In the genomic region with DNA sequence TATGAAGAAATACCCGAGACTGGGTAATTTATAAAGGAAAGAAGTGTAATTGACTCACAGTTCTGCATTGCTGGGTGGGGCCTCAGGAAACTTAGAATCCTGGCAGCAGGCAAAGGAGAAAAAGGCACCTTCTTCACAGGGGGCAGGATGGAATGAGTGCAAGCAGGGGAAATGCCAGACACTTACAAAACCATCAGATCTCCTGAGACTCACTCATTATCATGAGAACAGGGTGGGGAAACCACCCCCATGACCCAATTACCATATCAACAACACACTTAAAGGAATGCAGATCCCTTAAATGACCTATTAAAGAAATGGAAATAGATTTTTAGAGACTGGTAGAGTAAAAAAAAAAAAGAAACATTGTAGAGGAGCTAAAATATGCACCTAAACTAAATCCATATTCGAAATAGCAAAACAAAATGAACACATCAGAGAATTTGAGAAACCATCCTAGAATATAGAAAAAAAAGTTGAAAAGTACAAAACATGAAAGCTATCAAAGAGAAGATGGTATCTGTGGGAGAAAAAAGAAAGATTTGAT, we compare ENCODE assay signal across 19 cellular contexts.
DNase-seq lines count a peak whose midpoint lies in the region; ATAC-seq and TF ChIP-seq lines count a peak whose summit lies in the region.
"Had no signal": no experiment of that assay in that cellular context is flagged by ENCODE, and none has a peak within 500 bp of the region (broad histone marks: within the 10 kb centered on the region; RNA-seq: fewer than 3 reads in every experiment).

No MANE protein-coding gene starts in this region.

- no peak overlapping the region for H3K27ac Mint-ChIP-seq in endodermal cell
- no peak overlapping the region for H3K27ac Mint-ChIP-seq in T-helper 17 cell
- no peak overlapping the region for H3K27ac Mint-ChIP-seq in activated CD8-positive, alpha-beta T cell treated with anti-CD3 and anti-CD28 coated beads, Interleukin-2, amount 10 ng/mL, durations not matched to agents 7 days and 5 days
- H3K27ac Mint-ChIP-seq: B cell; CD4-positive, CD25-positive, alpha-beta regulatory T cell had no signal

- H3K9ac ChIP-seq in endodermal cell (ENCODE audit: extremely low read depth, low read length, poor library complexity, severe bottlenecking), result no peak overlapping the region
- peak overlapping the region; percentile 57; the same call in 1 of the 2 replicates for H3K9ac ChIP-seq in iPS-20b (ENCODE audit: low read depth, low read length)

- H3K27me3 ChIP-seq in HAP-1 (ENCODE audit: low read depth) (no peaks in the 10 kb centered on the region), endodermal cell (ENCODE audit: control insufficient read depth, insufficient read depth, low read length, poor library complexity, severe bottlenecking) (no peaks in the 10 kb centered on the region), iPS-20b (ENCODE audit: insufficient read depth, low read length) (no peaks in the 10 kb centered on the region)

- H3K9me3 ChIP-seq in HAP-1 (peaks cover 8% of the 10 kb centered on the region), endodermal cell (ENCODE audit: control insufficient read depth, low read length) (peaks cover 10% of the 10 kb centered on the region), iPS-20b (ENCODE audit: insufficient read depth, low read depth, low read length) (peaks cover 13% of the 10 kb centered on the region), T-helper 17 cell (ENCODE audit: control insufficient read depth, low read length, poor library complexity, severe bottlenecking) (no peaks in the 10 kb centered on the region)
- H3K9me3 ChIP-seq: Caco-2 had no signal

- WGBS in endodermal cell (ENCODE audit: insufficient coverage in 1 of 2, insufficient read length in 1 of 2), 2 experiments, result 87 to 100% methylated on average over 1 of the region's 2 CpGs

- POLR2A ChIA-PET in activated CD8-positive, alpha-beta T cell treated with anti-CD3 and anti-CD28 coated beads, Interleukin-2, amount 10 ng/mL, durations not matched to agents 7 days and 5 days (lab: Charles Lee), result no interaction called here

- peaks cover 13% of the 10 kb centered on the region for H3K4me1 ChIP-seq in HAP-1
- H3K4me1 ChIP-seq in endodermal cell (ENCODE audit: control insufficient read depth, insufficient read depth, low read length), result no peaks in the 10 kb centered on the region
- peaks cover 7% of the 10 kb centered on the region; the same call in 1 of the 2 replicates for H3K4me1 ChIP-seq in iPS-20b (ENCODE audit: insufficient read depth, low read length)
- H3K4me1 ChIP-seq: Caco-2 had no signal

- no peak for TF ChIP-seq CTCF in endodermal cell (conservative IDR thresholded peaks at IDR 0.05)

- CTCF ChIA-PET in activated CD8-positive, alpha-beta T cell treated with anti-CD3 and anti-CD28 coated beads, Interleukin-2, amount 10 ng/mL, durations not matched to agents 7 days and 5 days (lab: Charles Lee), result no interaction called here

- H3K4me3 ChIP-seq in HAP-1, result no peak overlapping the region
- no peak overlapping the region for H3K4me3 ChIP-seq in endodermal cell (ENCODE audit: low read length)
- H3K4me3 ChIP-seq in iPS-20b (ENCODE audit: low read length), result peak overlapping the region; percentile 45; the same call in 1 of the 2 replicates

- H3K36me3 ChIP-seq in HAP-1 (replicated peaks), result no peaks in the 10 kb centered on the region
- no peaks in the 10 kb centered on the region for H3K36me3 ChIP-seq in endodermal cell (ENCODE audit: control insufficient read depth, insufficient read depth, low read length)
- peaks cover 3% of the 10 kb centered on the region for H3K36me3 ChIP-seq in iPS-20b (ENCODE audit: insufficient read depth, low read depth, low read length)

- H3K36me3 Mint-ChIP-seq in endodermal cell (ENCODE audit: low read depth), result peaks cover 3% of the 10 kb centered on the region
- no peaks in the 10 kb centered on the region for H3K36me3 Mint-ChIP-seq in T-helper 17 cell (ENCODE audit: low read depth)
- no peaks in the 10 kb centered on the region for H3K36me3 Mint-ChIP-seq in activated CD8-positive, alpha-beta T cell treated with anti-CD3 and anti-CD28 coated beads, Interleukin-2, amount 10 ng/mL, durations not matched to agents 7 days and 5 days (ENCODE audit: low read depth)
- H3K36me3 Mint-ChIP-seq: CD4-positive, CD25-positive, alpha-beta regulatory T cell had no signal

- H3K4me1 Mint-ChIP-seq in endodermal cell (peaks cover 7% of the 10 kb centered on the region), T-helper 17 cell (peaks cover 3% of the 10 kb centered on the region)
- H3K4me1 Mint-ChIP-seq in activated CD8-positive, alpha-beta T cell treated with anti-CD3 and anti-CD28 coated beads, Interleukin-2, amount 10 ng/mL, durations not matched to agents 7 days and 5 days (ENCODE audit: low read depth), result no peaks in the 10 kb centered on the region
- H3K4me1 Mint-ChIP-seq: B cell; CD4-positive, CD25-positive, alpha-beta regulatory T cell had no signal

- ATAC-seq in T-helper 17 cell, result no peak
- no peak for ATAC-seq in activated CD8-positive, alpha-beta T cell treated with anti-CD3 and anti-CD28 coated beads, Interleukin-2, amount 10 ng/mL, durations not matched to agents 7 days and 5 days
- ATAC-seq: HCT116 had no signal

- in situ Hi-C loops in HAP-1 (cut with MboI; ENCODE audit: low sequenced_read_pairs), result no loop called here

- no peak overlapping the region for H3K27ac ChIP-seq in endodermal cell (ENCODE audit: low read depth, low read length)
- H3K27ac ChIP-seq in iPS-20b (ENCODE audit: low read length), result no peak overlapping the region

- H3K4me3 Mint-ChIP-seq in endodermal cell (no peak overlapping the region), T-helper 17 cell (no peak overlapping the region)
- no peak overlapping the region for H3K4me3 Mint-ChIP-seq in activated CD8-positive, alpha-beta T cell treated with anti-CD3 and anti-CD28 coated beads, Interleukin-2, amount 10 ng/mL, durations not matched to agents 7 days and 5 days
- H3K4me3 Mint-ChIP-seq: B cell; CD4-positive, CD25-positive, alpha-beta regulatory T cell had no signal

- H3K9me3 Mint-ChIP-seq in endodermal cell, result peaks cover 16% of the 10 kb centered on the region
- H3K9me3 Mint-ChIP-seq in activated CD8-positive, alpha-beta T cell treated with anti-CD3 and anti-CD28 coated beads, Interleukin-2, amount 10 ng/mL, durations not matched to agents 7 days and 5 days (ENCODE audit: insufficient read depth), result no peaks in the 10 kb centered on the region

- DNase-seq in HAP-1 (ENCODE audit: low spot score in 2 of 2), result peak; percentile 68 to 74
- peak; percentile 13 for DNase-seq in NCI-H226
- peak; percentile 71 for DNase-seq in endodermal cell
- no peak for DNase-seq in activated CD4-positive, alpha-beta T cell treated with anti-CD3 and anti-CD28 coated beads, Interleukin-2, amount 50 U/mL, for 48 hours
- no peak for DNase-seq in T-helper 17 cell
- DNase-seq in activated CD8-positive, alpha-beta T cell treated with anti-CD3 and anti-CD28 coated beads, Interleukin-2, amount 10 ng/mL, durations not matched to agents 7 days and 5 days, result no peak
- DNase-seq: Caco-2; CD4-positive, CD25-positive, alpha-beta regulatory T cell; Karpas-422; MM.1S; NCI-H1092 treated with DMSO at 0.1 percent for 48 hours; NCI-H345; NCI-H526 treated with DMSO at 0.1 percent for 48 hours; NK-92 treated with Interleukin-12 subunit alpha and Interleukin-12 subunit beta, amount 100 ng/mL, for 24 hours; OCI-M1; SIG-M5 had no signal

- H3K27me3 Mint-ChIP-seq in endodermal cell (ENCODE audit: insufficient read depth) (no peaks in the 10 kb centered on the region), T-helper 17 cell (peaks cover 5% of the 10 kb centered on the region)
- no peaks in the 10 kb centered on the region for H3K27me3 Mint-ChIP-seq in activated CD8-positive, alpha-beta T cell treated with anti-CD3 and anti-CD28 coated beads, Interleukin-2, amount 10 ng/mL, durations not matched to agents 7 days and 5 days (ENCODE audit: low read depth)
- H3K27me3 Mint-ChIP-seq: CD4-positive, CD25-positive, alpha-beta regulatory T cell had no signal

Comparison
In these comparisons a context has a peak if more than half of its experiments do, and no peak if none do; other contexts are left out.
1. DNase-seq: peak in HAP-1 (2 of 2), NCI-H226 (single experiment) and endodermal cell (single experiment); none in activated CD4-positive, alpha-beta T cell treated with anti-CD3 and anti-CD28 coated beads, Interleukin-2, amount 50 U/mL, for 48 hours (0 of 2), T-helper 17 cell (0 of 3) and activated CD8-positive, alpha-beta T cell treated with anti-CD3 and anti-CD28 coated beads, Interleukin-2, amount 10 ng/mL, durations not matched to agents 7 days and 5 days (single experiment).